ENCODE assay signal across 1 cellular context in genomic region chr20:32189691-32190607, GRCh38.
TF ChIP-seq lines count a peak whose summit lies in the region.

No MANE protein-coding gene starts in this region.

TF ChIP-seq in HEK293, 187 proteins besides CTCF, POLR2A, EP300 and RAD21 (continued from another document and continues in another):
- TF ChIP-seq PATZ1 (tag by site-specific recombination; IDR thresholded peaks at IDR 0.05): no peak
- TF ChIP-seq ZNF335 (tag by site-specific recombination; conservative IDR thresholded peaks at IDR 0.05): peak; percentile 95
- TF ChIP-seq ZNF785 (tag by site-specific recombination; IDR thresholded peaks at IDR 0.05): no peak
- TF ChIP-seq ZFHX2 (tag by site-specific recombination; conservative IDR thresholded peaks at IDR 0.05): no peak
- TF ChIP-seq ZEB2 (tag by site-specific recombination; IDR thresholded peaks at IDR 0.05): no peak
- TF ChIP-seq ZNF146 (tag by site-specific recombination; IDR thresholded peaks at IDR 0.05): no peak
- TF ChIP-seq, protein P1, sequence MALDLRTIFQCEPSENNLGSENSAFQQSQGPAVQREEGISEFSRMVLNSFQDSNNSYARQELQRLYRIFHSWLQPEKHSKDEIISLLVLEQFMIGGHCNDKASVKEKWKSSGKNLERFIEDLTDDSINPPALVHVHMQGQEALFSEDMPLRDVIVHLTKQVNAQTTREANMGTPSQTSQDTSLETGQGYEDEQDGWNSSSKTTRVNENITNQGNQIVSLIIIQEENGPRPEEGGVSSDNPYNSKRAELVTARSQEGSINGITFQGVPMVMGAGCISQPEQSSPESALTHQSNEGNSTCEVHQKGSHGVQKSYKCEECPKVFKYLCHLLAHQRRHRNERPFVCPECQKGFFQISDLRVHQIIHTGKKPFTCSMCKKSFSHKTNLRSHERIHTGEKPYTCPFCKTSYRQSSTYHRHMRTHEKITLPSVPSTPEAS (tag by site-specific recombination; IDR thresholded peaks at IDR 0.05): no peak
- TF ChIP-seq, protein P2, sequence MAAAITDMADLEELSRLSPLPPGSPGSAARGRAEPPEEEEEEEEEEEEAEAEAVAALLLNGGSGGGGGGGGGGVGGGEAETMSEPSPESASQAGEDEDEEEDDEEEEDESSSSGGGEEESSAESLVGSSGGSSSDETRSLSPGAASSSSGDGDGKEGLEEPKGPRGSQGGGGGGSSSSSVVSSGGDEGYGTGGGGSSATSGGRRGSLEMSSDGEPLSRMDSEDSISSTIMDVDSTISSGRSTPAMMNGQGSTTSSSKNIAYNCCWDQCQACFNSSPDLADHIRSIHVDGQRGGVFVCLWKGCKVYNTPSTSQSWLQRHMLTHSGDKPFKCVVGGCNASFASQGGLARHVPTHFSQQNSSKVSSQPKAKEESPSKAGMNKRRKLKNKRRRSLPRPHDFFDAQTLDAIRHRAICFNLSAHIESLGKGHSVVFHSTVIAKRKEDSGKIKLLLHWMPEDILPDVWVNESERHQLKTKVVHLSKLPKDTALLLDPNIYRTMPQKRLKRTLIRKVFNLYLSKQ (tag by site-specific recombination; IDR thresholded peaks at IDR 0.05; ENCODE audit: borderline replicate concordance): no peak
- peak; percentile 23; the same call in 1 of the 2 replicates for TF ChIP-seq EGR2 (tag by site-specific recombination; IDR thresholded peaks at IDR 0.05; ENCODE audit: low read depth)
- no peak for TF ChIP-seq ZNF121 (tag by site-specific recombination; IDR thresholded peaks at IDR 0.05)
- TF ChIP-seq BCL11A (tag by site-specific recombination; IDR thresholded peaks at IDR 0.05; ENCODE audit: low read depth): no peak
- TF ChIP-seq ZBTB10 (tag by site-specific recombination; IDR thresholded peaks at IDR 0.05): 0 out of 2 replicates have a peak, but pooled peaks have one; percentile 31
- no peak for TF ChIP-seq ZNF426 (tag by site-specific recombination; IDR thresholded peaks at IDR 0.05)
- TF ChIP-seq ZNF548 (tag by site-specific recombination; IDR thresholded peaks at IDR 0.05): no peak
- no peak for TF ChIP-seq GLI4 (tag by site-specific recombination; IDR thresholded peaks at IDR 0.05)
- TF ChIP-seq PRDM6 (tag by site-specific recombination; IDR thresholded peaks at IDR 0.05): no peak
- TF ChIP-seq ZNF19 (tag by site-specific recombination; IDR thresholded peaks at IDR 0.05; ENCODE audit: low read depth): no peak
- TF ChIP-seq ZNF398 (tag by site-specific recombination; IDR thresholded peaks at IDR 0.05): peak; percentile 70
- no peak for TF ChIP-seq ATF2 (tag by site-specific recombination; IDR thresholded peaks at IDR 0.05; ENCODE audit: low read depth)
- no peak for TF ChIP-seq ZBTB48 (tag by site-specific recombination; IDR thresholded peaks at IDR 0.05)
- TF ChIP-seq ZNF350 (tag by site-specific recombination; IDR thresholded peaks at IDR 0.05): no peak
- no peak for TF ChIP-seq ZNF707 (tag by site-specific recombination; IDR thresholded peaks at IDR 0.05)
- TF ChIP-seq ZNF692 (tag by site-specific recombination; IDR thresholded peaks at IDR 0.05): peak; percentile 23; the same call in 1 of the 2 replicates
- TF ChIP-seq ZBTB6 (tag by site-specific recombination; IDR thresholded peaks at IDR 0.05): 0 out of 2 replicates have a peak, but pooled peaks have one; percentile 16
- no peak for TF ChIP-seq ZNF155 (tag by site-specific recombination; IDR thresholded peaks at IDR 0.05)
- TF ChIP-seq GLI2 (tag by site-specific recombination; IDR thresholded peaks at IDR 0.05; ENCODE audit: borderline replicate concordance, low read depth): no peak
- no peak for TF ChIP-seq ZNF585B (tag by site-specific recombination; IDR thresholded peaks at IDR 0.05)
- no peak for TF ChIP-seq HOXA7 (CRISPR knock-in tag; IDR thresholded peaks at IDR 0.05; ENCODE audit: borderline replicate concordance)
- no peak for TF ChIP-seq ZNF311 (tag by site-specific recombination; IDR thresholded peaks at IDR 0.05; ENCODE audit: borderline replicate concordance)
- TF ChIP-seq ZBTB1 (tag by site-specific recombination; IDR thresholded peaks at IDR 0.05): no peak
- TF ChIP-seq ZNF626 (tag by site-specific recombination; IDR thresholded peaks at IDR 0.05): no peak
- 0 out of 2 replicates have a peak, but pooled peaks have one; percentile 16 for TF ChIP-seq ZXDB (tag by site-specific recombination; IDR thresholded peaks at IDR 0.05)
- TF ChIP-seq ZNF660 (tag by site-specific recombination; IDR thresholded peaks at IDR 0.05): no peak
- TF ChIP-seq ZNF214 (tag by site-specific recombination; IDR thresholded peaks at IDR 0.05; ENCODE audit: borderline replicate concordance): no peak
- TF ChIP-seq ZNF747 (tag by site-specific recombination; IDR thresholded peaks at IDR 0.05): no peak
- no peak for TF ChIP-seq SCRT1 (tag by site-specific recombination; IDR thresholded peaks at IDR 0.05; ENCODE audit: borderline replicate concordance)
- TF ChIP-seq ZNF223 (tag by site-specific recombination; IDR thresholded peaks at IDR 0.05): no peak
- TF ChIP-seq SALL2 (tag by site-specific recombination; IDR thresholded peaks at IDR 0.05; ENCODE audit: borderline replicate concordance): no peak
- TF ChIP-seq SP7 (tag by site-specific recombination; IDR thresholded peaks at IDR 0.05): no peak
- TF ChIP-seq ZNF549 (tag by site-specific recombination; IDR thresholded peaks at IDR 0.05): no peak
- TF ChIP-seq ZNF555 (tag by site-specific recombination; conservative IDR thresholded peaks at IDR 0.05): no peak
- no peak for TF ChIP-seq ZNF704 (tag by site-specific recombination; IDR thresholded peaks at IDR 0.05)
- no peak for TF ChIP-seq ZNF362 (tag by site-specific recombination; IDR thresholded peaks at IDR 0.05)
- no peak for TF ChIP-seq ZNF561 (tag by site-specific recombination; IDR thresholded peaks at IDR 0.05; ENCODE audit: borderline replicate concordance)
